ENCODE assay signal across 8 cellular contexts in the genomic region with DNA sequence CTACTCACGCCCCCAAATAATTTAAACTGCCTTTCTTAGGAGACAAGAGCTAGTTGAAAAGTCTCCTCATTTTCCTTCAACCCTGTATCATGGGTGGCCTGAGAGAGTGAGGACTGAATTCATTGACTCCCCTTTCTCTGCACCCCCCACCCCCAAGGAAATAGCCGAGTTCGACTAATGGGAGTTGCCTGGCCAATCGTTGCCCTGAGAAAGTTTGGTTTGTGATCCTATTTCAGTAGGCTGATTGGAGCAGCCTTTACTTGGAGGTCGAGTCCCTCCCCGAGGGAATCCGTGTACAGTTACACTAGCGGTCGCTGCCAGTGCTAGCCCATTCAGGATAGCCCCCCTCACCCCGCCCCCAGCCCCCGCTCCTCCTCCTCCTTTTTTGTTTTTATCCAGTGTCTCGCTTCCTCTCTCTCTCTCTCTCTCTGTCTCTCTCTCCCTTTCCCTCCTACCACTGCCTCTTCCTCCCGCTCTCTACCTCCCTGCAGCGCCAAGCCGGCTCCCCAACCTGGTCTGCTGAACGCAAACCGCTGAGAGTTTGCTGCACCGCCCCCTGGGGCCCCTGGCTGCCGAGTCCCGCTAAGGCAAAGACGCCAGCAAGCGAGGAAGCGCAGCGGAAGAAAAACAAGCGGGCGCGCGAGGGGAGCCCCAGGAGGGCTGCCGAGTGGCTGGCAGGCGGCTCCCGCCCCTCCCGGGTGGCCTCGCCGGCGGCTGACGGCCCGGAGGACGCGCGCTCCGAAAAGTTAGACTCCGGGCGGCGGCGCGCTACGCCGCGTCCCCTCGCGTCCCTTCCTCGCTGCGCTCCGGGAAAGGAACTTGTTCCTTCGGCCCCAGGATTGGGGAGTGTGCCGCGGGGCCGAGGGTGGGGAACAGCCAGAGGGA. TPM values are rescaled to one million over a fixed set of nuclear protein-coding genes. Genes with fewer than 3 reads are reported as not detected.
A peak's percentile ranks its signal among the peaks of the same experiment; 100 is the strongest.
DNase-seq lines count a peak whose midpoint lies in the region; ATAC-seq and TF ChIP-seq lines count a peak whose summit lies in the region.

GRAMD1B (plus strand) TSS at position 419 of the 885 bp plus-strand sequence. CDS start 524 bp downstream, outside the sequence.

- H3K27ac ChIP-seq in A673 (ENCODE audit: low read depth, low read length, poor library complexity, severe bottlenecking): peak within 1 kb of the TSS; percentile 78
- H3K27ac ChIP-seq in right atrium auricular region: peak within 1 kb of the TSS; percentile 46 to 66
- peak within 1 kb of the TSS; percentile 29 to 66 (median 50) for H3K27ac ChIP-seq in gastrocnemius medialis

- peak; percentile 57 for ATAC-seq in GM19035 (IDR thresholded peaks at IDR 0.05; ENCODE audit: unreplicated experiment)
- peak; percentile 51 for ATAC-seq in HG03521 (IDR thresholded peaks at IDR 0.05; ENCODE audit: unreplicated experiment)
- ATAC-seq in activated naive CD4-positive, alpha-beta T cell treated with anti-CD3 and anti-CD28 coated beads, Interleukin-2, amount 50 U/mL, for 72 hours: peak; percentile 38 to 71
- ATAC-seq in gastrocnemius medialis: peak; percentile 17 to 23

- H3K27ac Mint-ChIP-seq in activated naive CD4-positive, alpha-beta T cell treated with anti-CD3 and anti-CD28 coated beads, Interleukin-2, amount 50 U/mL, for 72 hours: peak within 1 kb of the TSS; percentile 85 to 88

- no peaks in the 10 kb centered on the region for H3K27me3 ChIP-seq in A673 (replicated peaks; ENCODE audit: insufficient read depth, low read depth, low read length, poor library complexity)
- peaks cover 0 to 7% of the 10 kb centered on the region in 2 donors for H3K27me3 ChIP-seq in right atrium auricular region
- H3K27me3 ChIP-seq in gastrocnemius medialis: no peaks in the 10 kb centered on the region

- peak; percentile 93 for DNase-seq in A673 (ENCODE audit: low spot score)
- peak; percentile 55 for DNase-seq in SK-N-DZ (ENCODE audit: low spot score)
- peak; percentile 73 to 77 for DNase-seq in activated naive CD4-positive, alpha-beta T cell treated with anti-CD3 and anti-CD28 coated beads, Interleukin-2, amount 50 U/mL, for 72 hours (ENCODE audit: low spot score in 2 of 2)
- DNase-seq in right atrium auricular region (ENCODE audit: low spot score): no peak
- no peak for DNase-seq in gastrocnemius medialis
- DNase-seq in NK-92 (lab: John Stamatoyannopoulos, UW; ENCODE audit: unreplicated experiment): no peak

- in situ Hi-C loops in gastrocnemius medialis (cut with MboI; ENCODE audit: low sequenced_read_pairs in 4 of 4): no loop called here

- no TSS peak for BruUV-seq in A673 (replicated peaks; lab: Mats Ljungman, UMichigan)

- intact Hi-C loops in A673 (cut with micrococcal nuclease; ENCODE audit: unreplicated experiment) (no loop called here), gastrocnemius medialis (cut with DNase I; ENCODE audit: low total_unique reads) (no loop called here)

- TF ChIP-seq POLR2A in gastrocnemius medialis (IDR thresholded peaks at IDR 0.05): no peak

- peak within 1 kb of the TSS; percentile 77 for H3K4me3 ChIP-seq in A673 (ENCODE audit: low read depth, low read length, poor library complexity, severe bottlenecking)
- peak within 1 kb of the TSS; percentile 39 to 63 for H3K4me3 ChIP-seq in right atrium auricular region
- peak within 1 kb of the TSS; percentile 54 to 75 (median 62) for H3K4me3 ChIP-seq in gastrocnemius medialis

- H3K36me3 Mint-ChIP-seq in activated naive CD4-positive, alpha-beta T cell treated with anti-CD3 and anti-CD28 coated beads, Interleukin-2, amount 50 U/mL, for 72 hours: peaks cover 12 to 35% of the 10 kb centered on the region in 2 donors

- POLR2A ChIA-PET in A673 (lab: Charles Lee; ENCODE audit: low non-redundant PET): no interaction called here

- peak; percentile 46 for TF ChIP-seq CTCF in A673 (conservative IDR thresholded peaks at IDR 0.05; ENCODE audit: low read depth, low read length)
- TF ChIP-seq CTCF in right atrium auricular region (IDR thresholded peaks at IDR 0.05): no peak
- no peak for TF ChIP-seq CTCF in gastrocnemius medialis (IDR thresholded peaks at IDR 0.05 in 4 of 5, conservative IDR thresholded peaks at IDR 0.05 in 1 of 5)

- no peaks in the 10 kb centered on the region for H3K36me3 ChIP-seq in A673 (ENCODE audit: insufficient read depth, low read length, poor library complexity, severe bottlenecking)
- H3K36me3 ChIP-seq in right atrium auricular region: no peaks in the 10 kb centered on the region
- no peaks in the 10 kb centered on the region for H3K36me3 ChIP-seq in gastrocnemius medialis

- H3K9me3 ChIP-seq in A673 (ENCODE audit: low read depth, low read length, poor library complexity, severe bottlenecking) (no peaks in the 10 kb centered on the region), right atrium auricular region (no peaks in the 10 kb centered on the region), gastrocnemius medialis (no peaks in the 10 kb centered on the region)

- H3K4me1 ChIP-seq in A673 (ENCODE audit: insufficient read depth, low read length, poor library complexity, severe bottlenecking): peaks cover 24% of the 10 kb centered on the region
- H3K4me1 ChIP-seq in right atrium auricular region: peaks cover 0 to 21% of the 10 kb centered on the region in 2 donors
- peaks cover 34 to 39% of the 10 kb centered on the region in 2 donors for H3K4me1 ChIP-seq in gastrocnemius medialis

- CTCF ChIA-PET in A673 (lab: Charles Lee): interaction anchor here (0.6 kb wide), 1 partner anchor 322 kb away, joined by 7 read pairs; no protein-coding TSS in a partner anchor

- H3K9me3 Mint-ChIP-seq in activated naive CD4-positive, alpha-beta T cell treated with anti-CD3 and anti-CD28 coated beads, Interleukin-2, amount 50 U/mL, for 72 hours: no peaks in the 10 kb centered on the region

RNA-seq across cellular contexts. Expression of gene GRAMD1B, which starts in this region (rescaled TPM):
- total RNA-seq in A673 (2021): 12.8 and 13.0 TPM in 2 replicates
- 2.2 and 6.2 TPM in 2 replicates for polyA plus RNA-seq in SK-N-DZ (2014; cell fraction: cytosol; rRNA removed)
- 9.0 and 11.8 TPM in 2 replicates for polyA plus RNA-seq in SK-N-DZ (2014; cell fraction: nucleus; rRNA removed)
- total RNA-seq in activated naive CD4-positive, alpha-beta T cell treated with anti-CD3 and anti-CD28 coated beads, Interleukin-2, amount 50 U/mL, for 72 hours: 10 to 100 TPM; 36.7 to 66.2 TPM
- total RNA-seq in right atrium auricular region: 1 to 10 TPM; 3.1 to 3.8 TPM
- total RNA-seq in gastrocnemius medialis: 1 to 10 TPM; 2.1 to 7.8 (median 3.2) TPM

Comparison
In these comparisons a context has a peak if more than half of its experiments do, and no peak if none do; other contexts are left out.
1. DNase-seq: peak in A673 (single experiment), SK-N-DZ (single experiment) and activated naive CD4-positive, alpha-beta T cell treated with anti-CD3 and anti-CD28 coated beads, Interleukin-2, amount 50 U/mL, for 72 hours (2 of 2); none in right atrium auricular region (single experiment), gastrocnemius medialis (0 of 2) and NK-92 (single experiment).
2. Peak in every context shown above with its lines, with median percentiles within 50 percentile points of each other: H3K27ac ChIP-seq, H3K4me3 ChIP-seq and ATAC-seq.